1 cellular context compared by ENCODE assay signal in the genomic region with DNA sequence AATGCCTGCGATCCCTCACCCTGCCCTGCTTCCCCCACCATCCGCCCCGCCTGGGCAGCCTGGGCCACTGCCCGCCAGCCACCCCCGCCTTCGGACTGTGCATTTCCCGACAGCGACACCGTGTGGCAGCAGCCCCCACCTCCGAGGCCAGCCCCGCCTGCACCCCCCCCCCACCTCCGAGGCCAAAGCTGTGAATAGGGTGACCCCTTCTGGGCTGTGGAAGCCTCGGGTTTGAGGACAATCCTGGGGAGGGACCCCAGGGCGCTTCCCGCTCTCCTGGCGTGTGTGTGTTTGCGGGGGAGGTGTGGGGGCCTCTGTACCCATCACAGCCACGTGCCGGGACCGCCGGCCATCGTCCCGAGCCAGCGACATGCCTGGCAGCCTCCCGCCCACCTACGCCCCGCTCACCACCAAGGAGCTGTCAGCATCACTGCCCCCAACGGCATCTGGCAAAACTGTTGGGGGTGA.
TF ChIP-seq lines count a peak whose summit lies in the region.

No MANE protein-coding gene starts in this region.

TF ChIP-seq in K562, 482 proteins besides CTCF, POLR2A, EP300 and RAD21 (continued from another document):
- TF ChIP-seq, protein P1, sequence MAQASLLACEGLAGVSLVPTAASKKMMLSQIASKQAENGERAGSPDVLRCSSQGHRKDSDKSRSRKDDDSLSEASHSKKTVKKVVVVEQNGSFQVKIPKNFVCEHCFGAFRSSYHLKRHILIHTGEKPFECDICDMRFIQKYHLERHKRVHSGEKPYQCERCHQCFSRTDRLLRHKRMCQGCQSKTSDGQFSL (CRISPR knock-in tag; IDR thresholded peaks at IDR 0.05): peak; percentile 99
- TF ChIP-seq, protein P1 (tag; IDR thresholded peaks at IDR 0.05): peak in 1 of 2 experiments; percentile 99; a peak in 2 of 4 replicates
- TF ChIP-seq JUN (IDR thresholded peaks at IDR 0.05; ENCODE audit: borderline replicate concordance, low read depth, low read length) (no peak), JUN (CRISPR knock-in tag; IDR thresholded peaks at IDR 0.05; ENCODE audit: borderline replicate concordance) (no peak), NR1H2 (CRISPR knock-in tag; IDR thresholded peaks at IDR 0.05) (no peak), STAG1 (CRISPR knock-in tag; IDR thresholded peaks at IDR 0.05; ENCODE audit: borderline replicate concordance) (peak; percentile 84; the same call in 1 of the 2 replicates), ARID2 (IDR thresholded peaks at IDR 0.05) (peak; percentile 72; the same call in 1 of the 2 replicates), CC2D1A (IDR thresholded peaks at IDR 0.05) (peak; percentile 63; the same call in 1 of the 2 replicates), EGR1 (conservative IDR thresholded peaks at IDR 0.05) (peak; percentile 91), SMC3 (conservative IDR thresholded peaks at IDR 0.05; ENCODE audit: insufficient read depth, low read depth, low read length) (peak; percentile 90), RB1 (IDR thresholded peaks at IDR 0.05; ENCODE audit: low read depth) (peak; percentile 32; the same call in 1 of the 2 replicates), HNRNPUL1 (IDR thresholded peaks at IDR 0.05; ENCODE audit: low read length) (no peak), HNRNPL (IDR thresholded peaks at IDR 0.05; ENCODE audit: low read depth, low read length) (0 out of 2 replicates have a peak, but pooled peaks have one; percentile 39), MYNN (IDR thresholded peaks at IDR 0.05) (peak; percentile 50), MYNN (CRISPR knock-in tag; IDR thresholded peaks at IDR 0.05) (no peak), ZNF696 (CRISPR knock-in tag; conservative IDR thresholded peaks at IDR 0.05) (no peak), ZBTB7A (IDR thresholded peaks at IDR 0.05; ENCODE audit: borderline replicate concordance, control insufficient read depth, low read depth, low read length) (peak; percentile 46; the same call in 1 of the 2 replicates), TARDBP (IDR thresholded peaks at IDR 0.05) (no peak), ZNF12 (CRISPR knock-in tag; IDR thresholded peaks at IDR 0.05) (0 out of 2 replicates have a peak, but pooled peaks have one; percentile 46), ZBTB1 (CRISPR knock-in tag; IDR thresholded peaks at IDR 0.05; ENCODE audit: borderline replicate concordance, low read depth) (no peak), ESRRB (CRISPR knock-in tag; IDR thresholded peaks at IDR 0.05; ENCODE audit: borderline replicate concordance) (no peak), RFX1 (IDR thresholded peaks at IDR 0.05) (no peak), PHB (CRISPR knock-in tag; IDR thresholded peaks at IDR 0.05) (no peak), U2AF2 (optimal IDR thresholded peaks at IDR 0.05; ENCODE audit: low read depth, low read length) (no peak), KAT2B (IDR thresholded peaks at IDR 0.05; ENCODE audit: low read depth, low read length) (no peak), ZNF184 (CRISPR knock-in tag; IDR thresholded peaks at IDR 0.05) (no peak), HEY1 (CRISPR knock-in tag; IDR thresholded peaks at IDR 0.05; ENCODE audit: borderline replicate concordance) (no peak), HDAC3 (IDR thresholded peaks at IDR 0.05; ENCODE audit: borderline replicate concordance, partially characterized antibody) (no peak), MYC (IDR thresholded peaks at IDR 0.05; ENCODE audit: low read depth, low read length) (no peak), MYC (CRISPR knock-in tag; IDR thresholded peaks at IDR 0.05; ENCODE audit: borderline replicate concordance, low read depth) (no peak), YY1 (IDR thresholded peaks at IDR 0.05; ENCODE audit: borderline replicate concordance in 1 of 3, control insufficient read depth in 1 of 3, extremely low read depth in 1 of 3, insufficient read depth in 3 of 3, insufficient read length in 1 of 3, insufficient replicate concordance in 2 of 3, low read depth in 1 of 3, low read length in 2 of 3) (peak in 1 of 3 experiments; percentile 15)
- TF ChIP-seq, protein P2, sequence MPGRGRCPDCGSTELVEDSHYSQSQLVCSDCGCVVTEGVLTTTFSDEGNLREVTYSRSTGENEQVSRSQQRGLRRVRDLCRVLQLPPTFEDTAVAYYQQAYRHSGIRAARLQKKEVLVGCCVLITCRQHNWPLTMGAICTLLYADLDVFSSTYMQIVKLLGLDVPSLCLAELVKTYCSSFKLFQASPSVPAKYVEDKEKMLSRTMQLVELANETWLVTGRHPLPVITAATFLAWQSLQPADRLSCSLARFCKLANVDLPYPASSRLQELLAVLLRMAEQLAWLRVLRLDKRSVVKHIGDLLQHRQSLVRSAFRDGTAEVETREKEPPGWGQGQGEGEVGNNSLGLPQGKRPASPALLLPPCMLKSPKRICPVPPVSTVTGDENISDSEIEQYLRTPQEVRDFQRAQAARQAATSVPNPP (IDR thresholded peaks at IDR 0.05; ENCODE audit: borderline replicate concordance, insufficient read depth, insufficient read length): no peak
- TF ChIP-seq, protein P3, sequence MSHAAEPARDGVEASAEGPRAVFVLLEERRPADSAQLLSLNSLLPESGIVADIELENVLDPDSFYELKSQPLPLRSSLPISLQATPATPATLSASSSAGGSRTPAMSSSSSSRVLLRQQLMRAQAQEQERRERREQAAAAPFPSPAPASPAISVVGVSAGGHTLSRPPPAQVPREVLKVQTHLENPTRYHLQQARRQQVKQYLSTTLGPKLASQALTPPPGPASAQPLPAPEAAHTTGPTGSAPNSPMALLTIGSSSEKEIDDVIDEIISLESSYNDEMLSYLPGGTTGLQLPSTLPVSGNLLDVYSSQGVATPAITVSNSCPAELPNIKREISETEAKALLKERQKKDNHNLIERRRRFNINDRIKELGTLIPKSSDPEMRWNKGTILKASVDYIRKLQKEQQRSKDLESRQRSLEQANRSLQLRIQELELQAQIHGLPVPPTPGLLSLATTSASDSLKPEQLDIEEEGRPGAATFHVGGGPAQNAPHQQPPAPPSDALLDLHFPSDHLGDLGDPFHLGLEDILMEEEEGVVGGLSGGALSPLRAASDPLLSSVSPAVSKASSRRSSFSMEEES (CRISPR knock-in tag; IDR thresholded peaks at IDR 0.05): no peak
- TF ChIP-seq, protein P4, sequence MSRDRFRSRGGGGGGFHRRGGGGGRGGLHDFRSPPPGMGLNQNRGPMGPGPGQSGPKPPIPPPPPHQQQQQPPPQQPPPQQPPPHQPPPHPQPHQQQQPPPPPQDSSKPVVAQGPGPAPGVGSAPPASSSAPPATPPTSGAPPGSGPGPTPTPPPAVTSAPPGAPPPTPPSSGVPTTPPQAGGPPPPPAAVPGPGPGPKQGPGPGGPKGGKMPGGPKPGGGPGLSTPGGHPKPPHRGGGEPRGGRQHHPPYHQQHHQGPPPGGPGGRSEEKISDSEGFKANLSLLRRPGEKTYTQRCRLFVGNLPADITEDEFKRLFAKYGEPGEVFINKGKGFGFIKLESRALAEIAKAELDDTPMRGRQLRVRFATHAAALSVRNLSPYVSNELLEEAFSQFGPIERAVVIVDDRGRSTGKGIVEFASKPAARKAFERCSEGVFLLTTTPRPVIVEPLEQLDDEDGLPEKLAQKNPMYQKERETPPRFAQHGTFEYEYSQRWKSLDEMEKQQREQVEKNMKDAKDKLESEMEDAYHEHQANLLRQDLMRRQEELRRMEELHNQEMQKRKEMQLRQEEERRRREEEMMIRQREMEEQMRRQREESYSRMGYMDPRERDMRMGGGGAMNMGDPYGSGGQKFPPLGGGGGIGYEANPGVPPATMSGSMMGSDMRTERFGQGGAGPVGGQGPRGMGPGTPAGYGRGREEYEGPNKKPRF (IDR thresholded peaks at IDR 0.05; ENCODE audit: low read depth, low read length): no peak
- TF ChIP-seq, protein P5, sequence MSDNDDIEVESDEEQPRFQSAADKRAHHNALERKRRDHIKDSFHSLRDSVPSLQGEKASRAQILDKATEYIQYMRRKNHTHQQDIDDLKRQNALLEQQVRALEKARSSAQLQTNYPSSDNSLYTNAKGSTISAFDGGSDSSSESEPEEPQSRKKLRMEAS (CRISPR knock-in tag; IDR thresholded peaks at IDR 0.05): peak; percentile 27; the same call in 1 of the 2 replicates
- TF ChIP-seq, protein P6, sequence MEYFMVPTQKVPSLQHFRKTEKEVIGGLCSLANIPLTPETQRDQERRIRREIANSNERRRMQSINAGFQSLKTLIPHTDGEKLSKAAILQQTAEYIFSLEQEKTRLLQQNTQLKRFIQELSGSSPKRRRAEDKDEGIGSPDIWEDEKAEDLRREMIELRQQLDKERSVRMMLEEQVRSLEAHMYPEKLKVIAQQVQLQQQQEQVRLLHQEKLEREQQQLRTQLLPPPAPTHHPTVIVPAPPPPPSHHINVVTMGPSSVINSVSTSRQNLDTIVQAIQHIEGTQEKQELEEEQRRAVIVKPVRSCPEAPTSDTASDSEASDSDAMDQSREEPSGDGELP (CRISPR knock-in tag; IDR thresholded peaks at IDR 0.05; ENCODE audit: borderline replicate concordance): 0 out of 2 replicates have a peak, but pooled peaks have one; percentile 17
- TF ChIP-seq, protein P7, sequence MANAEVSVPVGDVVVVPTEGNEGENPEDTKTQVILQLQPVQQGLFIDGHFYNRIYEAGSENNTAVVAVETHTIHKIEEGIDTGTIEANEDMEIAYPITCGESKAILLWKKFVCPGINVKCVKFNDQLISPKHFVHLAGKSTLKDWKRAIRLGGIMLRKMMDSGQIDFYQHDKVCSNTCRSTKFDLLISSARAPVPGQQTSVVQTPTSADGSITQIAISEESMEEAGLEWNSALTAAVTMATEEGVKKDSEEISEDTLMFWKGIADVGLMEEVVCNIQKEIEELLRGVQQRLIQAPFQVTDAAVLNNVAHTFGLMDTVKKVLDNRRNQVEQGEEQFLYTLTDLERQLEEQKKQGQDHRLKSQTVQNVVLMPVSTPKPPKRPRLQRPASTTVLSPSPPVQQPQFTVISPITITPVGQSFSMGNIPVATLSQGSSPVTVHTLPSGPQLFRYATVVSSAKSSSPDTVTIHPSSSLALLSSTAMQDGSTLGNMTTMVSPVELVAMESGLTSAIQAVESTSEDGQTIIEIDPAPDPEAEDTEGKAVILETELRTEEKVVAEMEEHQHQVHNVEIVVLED (CRISPR knock-in tag; IDR thresholded peaks at IDR 0.05): no peak
- TF ChIP-seq, protein P8, sequence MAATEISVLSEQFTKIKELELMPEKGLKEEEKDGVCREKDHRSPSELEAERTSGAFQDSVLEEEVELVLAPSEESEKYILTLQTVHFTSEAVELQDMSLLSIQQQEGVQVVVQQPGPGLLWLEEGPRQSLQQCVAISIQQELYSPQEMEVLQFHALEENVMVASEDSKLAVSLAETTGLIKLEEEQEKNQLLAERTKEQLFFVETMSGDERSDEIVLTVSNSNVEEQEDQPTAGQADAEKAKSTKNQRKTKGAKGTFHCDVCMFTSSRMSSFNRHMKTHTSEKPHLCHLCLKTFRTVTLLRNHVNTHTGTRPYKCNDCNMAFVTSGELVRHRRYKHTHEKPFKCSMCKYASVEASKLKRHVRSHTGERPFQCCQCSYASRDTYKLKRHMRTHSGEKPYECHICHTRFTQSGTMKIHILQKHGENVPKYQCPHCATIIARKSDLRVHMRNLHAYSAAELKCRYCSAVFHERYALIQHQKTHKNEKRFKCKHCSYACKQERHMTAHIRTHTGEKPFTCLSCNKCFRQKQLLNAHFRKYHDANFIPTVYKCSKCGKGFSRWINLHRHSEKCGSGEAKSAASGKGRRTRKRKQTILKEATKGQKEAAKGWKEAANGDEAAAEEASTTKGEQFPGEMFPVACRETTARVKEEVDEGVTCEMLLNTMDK (IDR thresholded peaks at IDR 0.05; ENCODE audit: borderline replicate concordance, insufficient read depth, low read depth, low read length, poor library complexity, severe bottlenecking): peak; percentile 9
- TF ChIP-seq, protein P9, sequence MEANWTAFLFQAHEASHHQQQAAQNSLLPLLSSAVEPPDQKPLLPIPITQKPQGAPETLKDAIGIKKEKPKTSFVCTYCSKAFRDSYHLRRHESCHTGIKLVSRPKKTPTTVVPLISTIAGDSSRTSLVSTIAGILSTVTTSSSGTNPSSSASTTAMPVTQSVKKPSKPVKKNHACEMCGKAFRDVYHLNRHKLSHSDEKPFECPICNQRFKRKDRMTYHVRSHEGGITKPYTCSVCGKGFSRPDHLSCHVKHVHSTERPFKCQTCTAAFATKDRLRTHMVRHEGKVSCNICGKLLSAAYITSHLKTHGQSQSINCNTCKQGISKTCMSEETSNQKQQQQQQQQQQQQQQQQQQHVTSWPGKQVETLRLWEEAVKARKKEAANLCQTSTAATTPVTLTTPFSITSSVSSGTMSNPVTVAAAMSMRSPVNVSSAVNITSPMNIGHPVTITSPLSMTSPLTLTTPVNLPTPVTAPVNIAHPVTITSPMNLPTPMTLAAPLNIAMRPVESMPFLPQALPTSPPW (CRISPR knock-in tag; IDR thresholded peaks at IDR 0.05): peak; percentile 97
